In the genomic region with DNA sequence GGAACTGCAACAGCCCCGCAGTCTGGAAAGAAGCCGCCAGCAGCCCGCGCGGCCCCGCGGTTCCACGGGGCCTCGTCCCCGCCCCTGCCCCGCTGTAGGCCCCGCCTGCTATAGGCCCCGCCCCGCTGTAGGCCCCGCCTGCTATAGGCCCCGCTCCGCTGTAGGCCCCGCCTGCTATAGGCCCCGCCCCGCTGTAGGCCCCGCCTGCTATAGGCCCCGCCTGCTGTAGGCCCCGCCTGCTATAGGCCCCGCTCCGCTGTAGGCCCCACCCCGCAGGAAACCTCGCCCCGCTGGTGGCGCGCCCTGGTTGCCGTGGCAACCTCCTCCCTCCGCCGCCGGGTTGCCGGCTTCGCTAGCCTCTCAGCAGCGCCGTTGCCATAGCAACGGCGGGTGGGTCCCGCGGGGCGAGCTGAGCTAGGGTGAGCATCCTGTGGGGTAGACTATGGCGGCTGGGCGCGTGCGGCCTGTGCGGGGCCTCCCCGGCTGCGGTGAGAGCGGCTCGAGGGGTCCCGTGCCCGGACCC, we compare ENCODE assay signal across 8 cellular contexts. TPM values are rescaled to one million over a fixed set of nuclear protein-coding genes. Genes with fewer than 3 reads are reported as not detected.
DNase-seq lines count a peak whose midpoint lies in the region; ATAC-seq and TF ChIP-seq lines count a peak whose summit lies in the region.

No MANE protein-coding gene starts in this region.

- TF ChIP-seq CTCF in AG09319 (IDR thresholded peaks at IDR 0.05; ENCODE audit: low read depth, low read length), result no peak

- DNase-seq in AG09319 (ENCODE audit: extremely low read depth, low read depth) (peak; percentile 75), GM19240 (ENCODE audit: insufficient read length, low spot score) (peak; percentile 88), NCI-H82 (lab: John Stamatoyannopoulos, UW) (peak; percentile 98), lung microvascular endothelial cell (ENCODE audit: low read depth in 2 of 2) (peak; percentile 92 to 94)
- DNase-seq in activated CD8-positive, alpha-beta memory T cell treated with anti-CD3 and anti-CD28 coated beads for 4 hours (ENCODE audit: low read depth in 2 of 2), result peak; percentile 92 to 95
- DNase-seq in effector CD8-positive, alpha-beta T cell (lab: John Stamatoyannopoulos, UW), result peak; percentile 96
- DNase-seq in stimulated activated CD8-positive, alpha-beta memory T cell treated with anti-CD3 and anti-CD28 coated beads, Interleukin-12 subunit alpha, Interleukin-12 subunit beta, amount 100 ng/mL, for 1 hour (ENCODE audit: low read depth), result peak; percentile 96

- peak; percentile 89 for ATAC-seq in HG03520 (IDR thresholded peaks at IDR 0.05; ENCODE audit: unreplicated experiment)

RNA-seq across cellular contexts. Expression of a gene that starts 12.2 kb away (rescaled TPM):
- total RNA-seq in lung microvascular endothelial cell, result under 0.01 and 0.20 TPM in 2 replicates

RNA-seq across cellular contexts. Expression of a gene that starts 36.4 kb away (rescaled TPM):
- not detected in 2 replicates for total RNA-seq in lung microvascular endothelial cell

Comparison
In these comparisons a context has a peak if more than half of its experiments do, and no peak if none do; other contexts are left out.
1. Peak in every context shown above with its lines: DNase-seq and ATAC-seq.